In genomic region chr3:185789134-185789533, GRCh38 we compare ENCODE assay signal across 13 cellular contexts.
"Had no signal": no experiment of that assay in that cellular context is flagged by ENCODE, and none has a peak within 500 bp of the region (broad histone marks: within the 10 kb centered on the region; RNA-seq: fewer than 3 reads in every experiment).

No MANE protein-coding gene starts in this region.

- H3K36me3 Mint-ChIP-seq: activated CD4-positive, alpha-beta memory T cell treated with anti-CD3 and anti-CD28 coated beads for 36 hours; activated CD8-positive, alpha-beta memory T cell treated with anti-CD3 and anti-CD28 coated beads, Interleukin-2, amount 10 ng/mL, durations not matched to agents 7 days and 5 days; memory B cell; T-cell had no signal

- H3K27ac Mint-ChIP-seq: activated CD4-positive, alpha-beta memory T cell treated with anti-CD3 and anti-CD28 coated beads for 36 hours; activated CD8-positive, alpha-beta memory T cell treated with anti-CD3 and anti-CD28 coated beads, Interleukin-2, amount 10 ng/mL, durations not matched to agents 7 days and 5 days; memory B cell; T-cell had no signal

- H3K4me3 Mint-ChIP-seq: activated CD4-positive, alpha-beta memory T cell treated with anti-CD3 and anti-CD28 coated beads for 36 hours; activated CD8-positive, alpha-beta memory T cell treated with anti-CD3 and anti-CD28 coated beads, Interleukin-2, amount 10 ng/mL, durations not matched to agents 7 days and 5 days; memory B cell; nephron; T-cell had no signal

- H3K36me3 ChIP-seq: transverse colon had no signal

- H3K9me3 Mint-ChIP-seq: activated CD4-positive, alpha-beta memory T cell treated with anti-CD3 and anti-CD28 coated beads for 36 hours; memory B cell; nephron; T-cell had no signal

- DNase-seq: activated CD4-positive, alpha-beta memory T cell treated with anti-CD3 and anti-CD28 coated beads for 36 hours; activated CD8-positive, alpha-beta memory T cell treated with anti-CD3 and anti-CD28 coated beads, Interleukin-2, amount 10 ng/mL, durations not matched to agents 7 days and 5 days; activated naive CD4-positive, alpha-beta T cell treated with anti-CD3 and anti-CD28 coated beads, Interleukin-2, amount 50 U/mL, for 16 hours; activated T-cell treated with anti-CD3 and anti-CD28 coated beads, Interleukin-2, amount 50 U/mL, for 1 hour; left ventricle myocardium superior; nucleus accumbens; right cardiac atrium; stimulated activated naive CD8-positive, alpha-beta T cell treated with anti-CD3 and anti-CD28 coated beads, Interleukin-15, Interleukin-2, amounts not matched to agents 100 U/mL and 50 U/mL, for 24 hours; T-cell; T-helper 9 cell; transverse colon had no signal

- H3K27me3 ChIP-seq: transverse colon had no signal

- H3K4me1 Mint-ChIP-seq: activated CD8-positive, alpha-beta memory T cell treated with anti-CD3 and anti-CD28 coated beads, Interleukin-2, amount 10 ng/mL, durations not matched to agents 7 days and 5 days; memory B cell; T-cell had no signal

- ATAC-seq: activated CD8-positive, alpha-beta memory T cell treated with anti-CD3 and anti-CD28 coated beads, Interleukin-2, amount 10 ng/mL, durations not matched to agents 7 days and 5 days; left ventricle myocardium superior; right cardiac atrium; stimulated activated naive CD8-positive, alpha-beta T cell treated with anti-CD3 and anti-CD28 coated beads, Interleukin-15, Interleukin-2, amounts not matched to agents 100 U/mL and 50 U/mL, for 24 hours; T-cell had no signal

- H3K4me3 ChIP-seq: transverse colon had no signal

- H3K27ac ChIP-seq: transverse colon had no signal

- H3K9me3 ChIP-seq: transverse colon had no signal
